In genomic region chr5:32217886-32218396, GRCh38 we compare ENCODE assay signal across 8 cellular contexts. TPM values are rescaled to one million over a fixed set of nuclear protein-coding genes. Genes with fewer than 3 reads are reported as not detected.
A peak's percentile ranks its signal among the peaks of the same experiment; 100 is the strongest.
DNase-seq lines count a peak whose midpoint lies in the region; TF ChIP-seq lines count a peak whose summit lies in the region.

No MANE protein-coding gene starts in this region.

- no peak for TF ChIP-seq CTCF in colonic mucosa (IDR thresholded peaks at IDR 0.05)

- intact Hi-C loops in colonic mucosa (cut with DNase I) = no loop called here

- DNase-seq in HAP-1 (ENCODE audit: low spot score in 2 of 2) (peak; percentile 40 to 55), NCI-H2171 treated with DMSO at 0.1 percent for 48 hours (lab: John Stamatoyannopoulos, UW) (peak; percentile 46), colonic mucosa (peak; percentile 30), pons (ENCODE audit: low spot score) (peak; percentile 79), NCI-H226 (no peak), activated gamma-delta T cell treated with Interleukin-2 at 50 U/mL for 16 hours (no peak), DMS153 (lab: John Stamatoyannopoulos, UW) (no peak)
- no peak for DNase-seq in activated CD4-positive, alpha-beta T cell treated with anti-CD3 and anti-CD28 coated beads, Interleukin-2, amount 50 U/mL, for 4 hours

- H3K4me3 ChIP-seq in HAP-1 (no peak overlapping the region), colonic mucosa (no peak overlapping the region)

- H3K9me3 ChIP-seq in HAP-1 (no peaks in the 10 kb centered on the region), colonic mucosa (no peaks in the 10 kb centered on the region)

- H3K9ac ChIP-seq in colonic mucosa (ENCODE audit: low read depth in 2 of 2, low read length in 2 of 2) = no peak overlapping the region

- H3K4me1 ChIP-seq in HAP-1 = peaks cover 12% of the 10 kb centered on the region
- no peaks in the 10 kb centered on the region for H3K4me1 ChIP-seq in colonic mucosa

- H3K36me3 ChIP-seq in HAP-1 (replicated peaks) = no peaks in the 10 kb centered on the region
- H3K36me3 ChIP-seq in colonic mucosa = no peaks in the 10 kb centered on the region

- no peak overlapping the region for H3K27ac ChIP-seq in colonic mucosa

- H3K27me3 ChIP-seq in HAP-1 (ENCODE audit: low read depth) (no peaks in the 10 kb centered on the region), colonic mucosa (no peaks in the 10 kb centered on the region)

- in situ Hi-C loops in HAP-1 (cut with MboI; ENCODE audit: low sequenced_read_pairs) = no loop called here

RNA-seq across cellular contexts. Expression of gene GOLPH3, which starts 43.8 kb away (rescaled TPM):
- 100 to 1,000 TPM; 128 to 130 TPM for total RNA-seq in colonic mucosa

Comparison
In these comparisons a context has a peak if more than half of its experiments do, and no peak if none do; other contexts are left out.
1. DNase-seq: peak in HAP-1 (2 of 2), NCI-H2171 treated with DMSO at 0.1 percent for 48 hours (single experiment), colonic mucosa (single experiment) and pons (single experiment); none in NCI-H226 (single experiment), activated gamma-delta T cell treated with Interleukin-2 at 50 U/mL for 16 hours (single experiment), DMS153 (single experiment) and activated CD4-positive, alpha-beta T cell treated with anti-CD3 and anti-CD28 coated beads, Interleukin-2, amount 50 U/mL, for 4 hours (0 of 2).